In genomic region chr5:163245584-163245983, GRCh38 we compare ENCODE assay signal across 30 cellular contexts.
"Had no signal": no experiment of that assay in that cellular context is flagged by ENCODE, and none has a peak within 500 bp of the region (broad histone marks: within the 10 kb centered on the region; RNA-seq: fewer than 3 reads in every experiment).

No MANE protein-coding gene starts in this region.

- H3K4me1 Mint-ChIP-seq: memory B cell; mesothelial cell of epicardium; naive B cell; stimulated activated effector memory CD8-positive, alpha-beta T cell treated with anti-CD3 and anti-CD28 coated beads, Interleukin-12 subunit alpha, Interleukin-12 subunit beta, amount 100 ng/mL, for 72 hours had no signal

- H3K27me3 ChIP-seq: colonic mucosa, esophagus muscularis mucosa, foreskin keratinocyte, gastroesophageal sphincter, heart left ventricle, sigmoid colon, stomach, testis, tibial artery, upper lobe of left lung had no signal

- H3K36me3 Mint-ChIP-seq: memory B cell; mesothelial cell of epicardium; naive B cell; natural killer cell treated with Interleukin-12 subunit alpha and Interleukin-12 subunit beta and Interleukin-15 and Interleukin-18, amount 100 ng/mL, for 72 hours had no signal

- H3K27ac Mint-ChIP-seq: dendritic cell treated with granulocyte-macrophage colony-stimulating factor and Interleukin-4, amounts not matched to agents 40 ng/mL and 50 ng/mL, for 4 days; memory B cell; mesothelial cell of epicardium; natural killer cell treated with Interleukin-12 subunit alpha and Interleukin-12 subunit beta and Interleukin-15 and Interleukin-18, amount 100 ng/mL, for 72 hours; stimulated activated effector memory CD8-positive, alpha-beta T cell treated with anti-CD3 and anti-CD28 coated beads, Interleukin-12 subunit alpha, Interleukin-12 subunit beta, amount 100 ng/mL, for 72 hours had no signal

- H3K9me3 ChIP-seq: colonic mucosa, esophagus muscularis mucosa, gastroesophageal sphincter, heart left ventricle, psoas muscle, sigmoid colon, stomach, testis, upper lobe of left lung had no signal

- H3K27ac ChIP-seq: colonic mucosa, esophagus muscularis mucosa, foreskin keratinocyte, gastroesophageal sphincter, heart left ventricle, psoas muscle, sigmoid colon, stomach, testis, tibial artery, upper lobe of left lung had no signal

- H3K4me3 Mint-ChIP-seq: dendritic cell treated with granulocyte-macrophage colony-stimulating factor and Interleukin-4, amounts not matched to agents 40 ng/mL and 50 ng/mL, for 4 days; memory B cell; mesothelial cell of epicardium; naive B cell; natural killer cell treated with Interleukin-12 subunit alpha and Interleukin-12 subunit beta and Interleukin-15 and Interleukin-18, amount 100 ng/mL, for 72 hours; stimulated activated effector memory CD8-positive, alpha-beta T cell treated with anti-CD3 and anti-CD28 coated beads, Interleukin-12 subunit alpha, Interleukin-12 subunit beta, amount 100 ng/mL, for 72 hours had no signal

- DNase-seq: colonic mucosa; effector CD8-positive, alpha-beta T cell; foreskin keratinocyte; heart left ventricle; hippocampal formation; kidney; mucosa of descending colon; naive B cell; nucleus accumbens; psoas muscle; right cardiac atrium; sigmoid colon; stimulated activated CD4-positive, alpha-beta T cell treated with anti-CD3 and anti-CD28 coated beads, Interleukin-2, amount 100 ng/mL, for 24 hours; stimulated activated CD4-positive, alpha-beta T cell treated with anti-CD3 and anti-CD28 coated beads, Interleukin-4, amount 100 ng/mL, for 24 hours; stimulated activated naive CD4-positive, alpha-beta T cell treated with Interleukin-2 at 50 U/mL for 16 hours; stomach; testis; tibial artery; upper lobe of left lung had no signal

- H3K36me3 ChIP-seq: colonic mucosa, esophagus muscularis mucosa, gastroesophageal sphincter, heart left ventricle, sigmoid colon, stomach, tibial artery, upper lobe of left lung had no signal

- H3K4me3 ChIP-seq: colonic mucosa, esophagus muscularis mucosa, gastroesophageal sphincter, heart left ventricle, lung, mucosa of descending colon, psoas muscle, sigmoid colon, stomach, testis, tibial artery, upper lobe of left lung had no signal

- ATAC-seq: foreskin keratinocyte; gastroesophageal sphincter; heart left ventricle; left lobe of liver; mucosa of descending colon; natural killer cell treated with Interleukin-12 subunit alpha and Interleukin-12 subunit beta and Interleukin-15 and Interleukin-18, amount 100 ng/mL, for 72 hours; psoas muscle; right cardiac atrium; stimulated activated effector memory CD8-positive, alpha-beta T cell treated with anti-CD3 and anti-CD28 coated beads, Interleukin-12 subunit alpha, Interleukin-12 subunit beta, amount 100 ng/mL, for 72 hours had no signal

- H3K27me3 Mint-ChIP-seq: dendritic cell treated with granulocyte-macrophage colony-stimulating factor and Interleukin-4, amounts not matched to agents 40 ng/mL and 50 ng/mL, for 4 days; memory B cell; naive B cell; natural killer cell treated with Interleukin-12 subunit alpha and Interleukin-12 subunit beta and Interleukin-15 and Interleukin-18, amount 100 ng/mL, for 72 hours had no signal

- H3K4me1 ChIP-seq: colonic mucosa, esophagus muscularis mucosa, foreskin keratinocyte, gastroesophageal sphincter, heart left ventricle, psoas muscle, sigmoid colon, stomach, testis, tibial artery, upper lobe of left lung had no signal

- FAIRE-seq: endothelial cell of umbilical vein, kidney, urothelium cell line had no signal
